In the genomic region with DNA sequence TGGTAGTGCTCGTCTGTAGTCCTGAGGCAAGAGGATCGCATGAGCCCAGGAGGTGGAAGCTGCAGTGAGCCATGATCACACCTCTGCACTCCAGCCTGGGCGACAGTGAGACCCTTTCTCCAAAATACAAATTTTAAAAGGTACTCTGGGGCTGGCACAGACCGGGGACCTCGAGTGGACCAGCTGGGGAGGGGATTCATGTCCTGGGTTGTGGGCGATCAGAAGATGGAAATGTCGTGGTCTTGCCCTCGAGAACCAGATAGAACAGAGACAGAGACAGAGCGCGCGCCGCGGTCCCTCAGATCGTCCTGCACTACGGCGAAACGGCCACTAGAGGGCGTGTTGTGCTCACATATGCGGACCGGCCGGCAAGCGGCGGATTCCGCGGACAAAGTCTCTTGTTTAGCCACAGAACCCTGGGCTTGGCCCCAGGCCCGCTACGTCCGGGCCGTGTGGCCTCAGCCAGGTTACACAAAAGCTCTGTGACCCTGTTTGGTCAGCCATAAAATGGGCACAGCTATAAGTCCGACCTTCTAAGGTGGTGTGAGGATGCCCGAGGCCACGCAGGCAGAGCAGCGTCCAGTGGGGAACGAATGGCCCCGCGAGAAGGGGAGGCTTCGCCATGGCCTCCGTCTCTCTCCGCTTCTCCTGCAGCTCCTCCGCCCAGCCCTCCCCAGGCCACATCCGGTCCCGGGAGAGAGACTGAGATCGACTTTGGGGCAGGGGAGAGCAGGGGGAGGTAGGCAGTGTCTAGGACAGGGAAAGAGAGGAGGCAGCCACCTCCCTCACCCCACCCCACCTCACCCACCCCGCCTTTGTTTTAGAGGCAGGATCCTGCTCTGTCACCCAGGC, we compare ENCODE assay signal across 1 cellular context.
TF ChIP-seq lines count a peak whose summit lies in the region.

No MANE protein-coding gene starts in this region.

TF ChIP-seq in HepG2, 621 proteins besides CTCF, POLR2A, EP300 and RAD21 (continued from another document and continues in another):
- TF ChIP-seq HDAC1 (CRISPR knock-in tag; IDR thresholded peaks at IDR 0.05) (no peak; the same call in 1 of the 2 replicates), SALL2 (CRISPR knock-in tag; IDR thresholded peaks at IDR 0.05) (peak; percentile 53; the same call in 1 of the 2 replicates), MXI1 (IDR thresholded peaks at IDR 0.05; ENCODE audit: borderline replicate concordance, low read depth, low read length) (peak; percentile 21; the same call in 1 of the 3 replicates), ZNF234 (CRISPR knock-in tag; conservative IDR thresholded peaks at IDR 0.05) (no peak), KLF15 (CRISPR knock-in tag; IDR thresholded peaks at IDR 0.05; ENCODE audit: borderline replicate concordance) (no peak), ZNF232 (CRISPR knock-in tag; IDR thresholded peaks at IDR 0.05; ENCODE audit: borderline replicate concordance) (no peak), ZNF580 (CRISPR knock-in tag; IDR thresholded peaks at IDR 0.05; ENCODE audit: borderline replicate concordance, low read depth) (0 out of 2 replicates have a peak, but pooled peaks have one; percentile 65), NR3C1 (CRISPR knock-in tag; IDR thresholded peaks at IDR 0.05) (no peak), RXRB (CRISPR knock-in tag; IDR thresholded peaks at IDR 0.05; ENCODE audit: borderline replicate concordance) (peak; percentile 54; the same call in 1 of the 2 replicates), ZNF317 (CRISPR knock-in tag; IDR thresholded peaks at IDR 0.05) (no peak), GLI4 (CRISPR knock-in tag; IDR thresholded peaks at IDR 0.05; ENCODE audit: borderline replicate concordance) (no peak), ZNF30 (CRISPR knock-in tag; IDR thresholded peaks at IDR 0.05) (no peak), ZNF839 (CRISPR knock-in tag; IDR thresholded peaks at IDR 0.05; ENCODE audit: borderline replicate concordance) (peak; percentile 82; the same call in 1 of the 2 replicates), NFIC (IDR thresholded peaks at IDR 0.05; ENCODE audit: low read length) (no peak), RERE (CRISPR knock-in tag; IDR thresholded peaks at IDR 0.05; ENCODE audit: low read depth) (no peak), BRD4 (CRISPR knock-in tag; IDR thresholded peaks at IDR 0.05) (no peak), RFXANK (CRISPR knock-in tag; IDR thresholded peaks at IDR 0.05) (no peak), PAF1 (CRISPR knock-in tag; IDR thresholded peaks at IDR 0.05) (no peak), ZNF207 (IDR thresholded peaks at IDR 0.05; ENCODE audit: borderline replicate concordance) (no peak), ZNF160 (CRISPR knock-in tag; IDR thresholded peaks at IDR 0.05) (no peak), KLF6 (CRISPR knock-in tag; IDR thresholded peaks at IDR 0.05) (no peak), ZNF562 (CRISPR knock-in tag; IDR thresholded peaks at IDR 0.05; ENCODE audit: borderline replicate concordance) (no peak), ATAD3A (CRISPR knock-in tag; IDR thresholded peaks at IDR 0.05) (no peak), TIGD3 (CRISPR knock-in tag; IDR thresholded peaks at IDR 0.05; ENCODE audit: borderline replicate concordance) (no peak), FLYWCH1 (CRISPR knock-in tag; IDR thresholded peaks at IDR 0.05) (no peak), SNAPC2 (CRISPR knock-in tag; IDR thresholded peaks at IDR 0.05) (no peak)
- TF ChIP-seq, protein P1, sequence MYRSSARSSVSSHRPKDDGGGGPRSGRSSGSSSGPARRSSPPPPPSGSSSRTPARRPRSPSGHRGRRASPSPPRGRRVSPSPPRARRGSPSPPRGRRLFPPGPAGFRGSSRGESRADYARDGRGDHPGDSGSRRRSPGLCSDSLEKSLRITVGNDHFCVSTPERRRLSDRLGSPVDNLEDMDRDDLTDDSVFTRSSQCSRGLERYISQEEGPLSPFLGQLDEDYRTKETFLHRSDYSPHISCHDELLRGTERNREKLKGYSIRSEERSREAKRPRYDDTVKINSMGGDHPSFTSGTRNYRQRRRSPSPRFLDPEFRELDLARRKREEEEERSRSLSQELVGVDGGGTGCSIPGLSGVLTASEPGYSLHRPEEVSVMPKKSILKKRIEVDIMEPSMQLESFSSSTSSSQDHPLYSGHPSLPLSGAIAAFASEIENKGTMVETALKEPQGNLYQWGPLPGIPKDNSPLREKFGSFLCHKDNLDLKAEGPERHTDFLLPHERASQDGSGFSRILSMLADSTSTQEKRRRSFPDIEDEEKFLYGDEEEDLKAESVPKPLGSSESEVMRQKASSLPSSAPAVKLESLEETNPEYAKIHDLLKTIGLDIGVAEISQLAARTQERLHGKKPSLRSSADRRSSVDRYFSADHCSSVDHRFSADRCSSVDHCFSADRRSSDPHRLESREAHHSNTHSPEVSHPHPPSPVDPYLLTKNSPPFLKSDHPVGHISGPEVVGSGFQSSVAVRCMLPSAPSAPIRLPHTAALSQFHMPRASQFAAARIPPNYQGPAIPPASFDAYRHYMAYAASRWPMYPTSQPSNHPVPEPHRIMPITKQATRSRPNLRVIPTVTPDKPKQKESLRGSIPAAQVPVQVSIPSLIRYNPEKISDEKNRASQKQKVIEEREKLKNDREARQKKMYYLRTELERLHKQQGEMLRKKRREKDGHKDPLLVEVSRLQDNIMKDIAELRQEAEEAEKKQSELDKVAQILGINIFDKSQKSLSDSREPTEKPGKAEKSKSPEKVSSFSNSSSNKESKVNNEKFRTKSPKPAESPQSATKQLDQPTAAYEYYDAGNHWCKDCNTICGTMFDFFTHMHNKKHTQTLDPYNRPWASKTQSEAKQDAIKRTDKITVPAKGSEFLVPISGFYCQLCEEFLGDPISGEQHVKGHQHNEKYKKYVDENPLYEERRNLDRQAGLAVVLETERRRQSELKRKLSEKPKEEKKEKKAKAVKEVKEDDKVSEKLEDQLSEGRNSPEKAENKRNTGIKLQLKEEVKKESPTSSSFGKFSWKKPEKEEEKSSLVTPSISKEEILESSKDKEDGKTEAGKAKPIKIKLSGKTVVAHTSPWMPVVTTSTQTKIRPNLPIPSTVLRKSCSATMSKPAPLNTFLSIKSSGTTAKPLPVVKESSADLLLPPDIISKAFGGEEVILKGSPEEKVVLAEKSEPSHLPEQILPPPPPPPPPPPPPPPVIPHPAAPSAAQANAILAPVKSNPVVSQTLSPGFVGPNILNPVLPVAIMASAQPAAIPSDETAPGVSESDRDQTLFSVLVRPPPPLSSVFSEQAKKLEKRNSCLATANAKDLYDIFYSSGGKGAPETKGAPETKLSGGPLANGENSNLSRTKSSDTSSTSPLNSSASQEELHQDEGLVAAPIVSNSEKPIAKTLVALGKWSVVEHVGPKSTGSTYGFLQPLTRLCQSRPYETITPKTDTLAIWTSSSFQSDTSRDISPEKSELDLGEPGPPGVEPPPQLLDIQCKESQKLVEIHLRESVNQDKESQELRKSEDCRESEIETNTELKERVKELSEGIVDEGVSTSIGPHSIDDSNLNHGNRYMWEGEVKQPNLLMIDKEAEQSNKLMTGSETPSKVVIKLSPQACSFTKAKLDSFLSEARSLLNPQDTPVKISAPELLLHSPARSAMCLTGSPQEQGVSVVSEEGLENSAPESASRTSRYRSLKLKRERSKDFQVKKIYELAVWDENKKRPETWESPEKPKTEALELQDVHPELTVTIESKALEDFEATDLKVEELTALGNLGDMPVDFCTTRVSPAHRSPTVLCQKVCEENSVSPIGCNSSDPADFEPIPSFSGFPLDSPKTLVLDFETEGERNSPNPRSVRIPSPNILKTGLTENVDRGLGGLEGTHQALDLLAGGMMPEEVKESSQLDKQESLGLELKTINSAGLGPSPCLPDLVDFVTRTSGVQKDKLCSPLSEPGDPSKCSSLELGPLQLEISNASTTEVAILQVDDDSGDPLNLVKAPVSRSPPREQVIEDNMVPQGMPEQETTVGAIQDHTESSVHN (CRISPR knock-in tag; IDR thresholded peaks at IDR 0.05): no peak
- TF ChIP-seq, protein P2, sequence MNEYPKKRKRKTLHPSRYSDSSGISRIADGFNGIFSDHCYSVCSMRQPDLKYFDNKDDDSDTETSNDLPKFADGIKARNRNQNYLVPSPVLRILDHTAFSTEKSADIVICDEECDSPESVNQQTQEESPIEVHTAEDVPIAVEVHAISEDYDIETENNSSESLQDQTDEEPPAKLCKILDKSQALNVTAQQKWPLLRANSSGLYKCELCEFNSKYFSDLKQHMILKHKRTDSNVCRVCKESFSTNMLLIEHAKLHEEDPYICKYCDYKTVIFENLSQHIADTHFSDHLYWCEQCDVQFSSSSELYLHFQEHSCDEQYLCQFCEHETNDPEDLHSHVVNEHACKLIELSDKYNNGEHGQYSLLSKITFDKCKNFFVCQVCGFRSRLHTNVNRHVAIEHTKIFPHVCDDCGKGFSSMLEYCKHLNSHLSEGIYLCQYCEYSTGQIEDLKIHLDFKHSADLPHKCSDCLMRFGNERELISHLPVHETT (CRISPR knock-in tag; conservative IDR thresholded peaks at IDR 0.05): no peak
- TF ChIP-seq, protein P3, sequence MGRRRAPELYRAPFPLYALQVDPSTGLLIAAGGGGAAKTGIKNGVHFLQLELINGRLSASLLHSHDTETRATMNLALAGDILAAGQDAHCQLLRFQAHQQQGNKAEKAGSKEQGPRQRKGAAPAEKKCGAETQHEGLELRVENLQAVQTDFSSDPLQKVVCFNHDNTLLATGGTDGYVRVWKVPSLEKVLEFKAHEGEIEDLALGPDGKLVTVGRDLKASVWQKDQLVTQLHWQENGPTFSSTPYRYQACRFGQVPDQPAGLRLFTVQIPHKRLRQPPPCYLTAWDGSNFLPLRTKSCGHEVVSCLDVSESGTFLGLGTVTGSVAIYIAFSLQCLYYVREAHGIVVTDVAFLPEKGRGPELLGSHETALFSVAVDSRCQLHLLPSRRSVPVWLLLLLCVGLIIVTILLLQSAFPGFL (CRISPR knock-in tag; IDR thresholded peaks at IDR 0.05): no peak
- TF ChIP-seq, protein P4, sequence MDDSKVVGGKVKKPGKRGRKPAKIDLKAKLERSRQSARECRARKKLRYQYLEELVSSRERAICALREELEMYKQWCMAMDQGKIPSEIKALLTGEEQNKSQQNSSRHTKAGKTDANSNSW (CRISPR knock-in tag; IDR thresholded peaks at IDR 0.05; ENCODE audit: borderline replicate concordance): no peak
- TF ChIP-seq, protein P5, sequence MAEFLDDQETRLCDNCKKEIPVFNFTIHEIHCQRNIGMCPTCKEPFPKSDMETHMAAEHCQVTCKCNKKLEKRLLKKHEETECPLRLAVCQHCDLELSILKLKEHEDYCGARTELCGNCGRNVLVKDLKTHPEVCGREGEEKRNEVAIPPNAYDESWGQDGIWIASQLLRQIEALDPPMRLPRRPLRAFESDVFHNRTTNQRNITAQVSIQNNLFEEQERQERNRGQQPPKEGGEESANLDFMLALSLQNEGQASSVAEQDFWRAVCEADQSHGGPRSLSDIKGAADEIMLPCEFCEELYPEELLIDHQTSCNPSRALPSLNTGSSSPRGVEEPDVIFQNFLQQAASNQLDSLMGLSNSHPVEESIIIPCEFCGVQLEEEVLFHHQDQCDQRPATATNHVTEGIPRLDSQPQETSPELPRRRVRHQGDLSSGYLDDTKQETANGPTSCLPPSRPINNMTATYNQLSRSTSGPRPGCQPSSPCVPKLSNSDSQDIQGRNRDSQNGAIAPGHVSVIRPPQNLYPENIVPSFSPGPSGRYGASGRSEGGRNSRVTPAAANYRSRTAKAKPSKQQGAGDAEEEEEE (CRISPR knock-in tag; IDR thresholded peaks at IDR 0.05; ENCODE audit: borderline replicate concordance): no peak
